Comparison of ENCODE assay signal across 15 cellular contexts in genomic region chr2:63345285-63345633, GRCh38.
A peak's percentile ranks its signal among the peaks of the same experiment; 100 is the strongest.
DNase-seq lines count a peak whose midpoint lies in the region; ATAC-seq and TF ChIP-seq lines count a peak whose summit lies in the region.
"Had no signal": no experiment of that assay in that cellular context is flagged by ENCODE, and none has a peak within 500 bp of the region (broad histone marks: within the 10 kb centered on the region; RNA-seq: fewer than 3 reads in every experiment).

No MANE protein-coding gene starts in this region.

- no peaks in the 10 kb centered on the region for H3F3A ChIP-seq in MM.1S (ENCODE audit: insufficient read depth, low read length)

- H3K56ac ChIP-seq in mesendoderm (ENCODE audit: low read length): peak overlapping the region; percentile 68

- H3K4ac ChIP-seq in mesendoderm (ENCODE audit: low read depth, low read length): no peak overlapping the region

- TF ChIP-seq CTCF in cardiac muscle cell (IDR thresholded peaks at IDR 0.05; ENCODE audit: low read depth, low read length): no peak
- TF ChIP-seq CTCF in right atrium auricular region (IDR thresholded peaks at IDR 0.05): no peak
- no peak for TF ChIP-seq CTCF in MM.1S (IDR thresholded peaks at IDR 0.05; ENCODE audit: low read length)
- no peak for TF ChIP-seq CTCF in gastrocnemius medialis (IDR thresholded peaks at IDR 0.05 in 4 of 5, conservative IDR thresholded peaks at IDR 0.05 in 1 of 5)

- H3K23ac ChIP-seq in mesendoderm (ENCODE audit: low read length): no peak overlapping the region

- no peak for TF ChIP-seq POLR2A in gastrocnemius medialis (IDR thresholded peaks at IDR 0.05)

- H3K27ac ChIP-seq in cardiac muscle cell (peak overlapping the region; percentile 23), right atrium auricular region (no peak overlapping the region), MM.1S (ENCODE audit: low read length) (peak overlapping the region; percentile 10; the same call in 1 of the 2 replicates), mesendoderm (ENCODE audit: low read depth, low read length) (no peak overlapping the region), gastrocnemius medialis (peak overlapping the region; percentile 33 to 60 (median 54))
- H3K27ac ChIP-seq: BLaER1 treated with 17β-estradiol and CSF1 and Interleukin-3, amounts not matched to agents 10 nM and 100 nM had no signal

- no peak overlapping the region for H2BK120ac ChIP-seq in mesendoderm (ENCODE audit: low read depth, low read length)

- no peak overlapping the region for H2AFZ ChIP-seq in MM.1S (ENCODE audit: low read length)
- H2AFZ ChIP-seq: GM23338 had no signal

- H3K4me2 ChIP-seq in MM.1S (ENCODE audit: low read depth, low read length) (no peak overlapping the region), mesendoderm (ENCODE audit: low read length) (no peak overlapping the region)
- H3K4me2 ChIP-seq: BLaER1 treated with 17β-estradiol and CSF1 and Interleukin-3, amounts not matched to agents 10 nM and 100 nM; GM23338 had no signal

- no peak overlapping the region for H3K9ac ChIP-seq in MM.1S (ENCODE audit: low read length)
- no peak overlapping the region for H3K9ac ChIP-seq in mesendoderm (ENCODE audit: low read length)
- H3K9ac ChIP-seq: BLaER1 treated with 17β-estradiol and CSF1 and Interleukin-3, amounts not matched to agents 10 nM and 100 nM had no signal

- H3K27me3 ChIP-seq in cardiac muscle cell: no peaks in the 10 kb centered on the region
- H3K27me3 ChIP-seq in right atrium auricular region: no peaks in the 10 kb centered on the region
- no peaks in the 10 kb centered on the region for H3K27me3 ChIP-seq in MM.1S (replicated peaks; ENCODE audit: insufficient read depth, low read length)
- H3K27me3 ChIP-seq in mesendoderm (ENCODE audit: insufficient read depth, low read length, poor library complexity): no peaks in the 10 kb centered on the region
- H3K27me3 ChIP-seq in gastrocnemius medialis: no peaks in the 10 kb centered on the region
- H3K27me3 ChIP-seq: BLaER1 treated with 17β-estradiol and CSF1 and Interleukin-3, amounts not matched to agents 10 nM and 100 nM had no signal

- no peak overlapping the region for H2BK15ac ChIP-seq in mesendoderm (replicated peaks; ENCODE audit: low read depth)

- H3K4me3 ChIP-seq in cardiac muscle cell: no peak overlapping the region
- no peak overlapping the region for H3K4me3 ChIP-seq in right atrium auricular region
- no peak overlapping the region for H3K4me3 ChIP-seq in MM.1S (ENCODE audit: low read length)
- no peak overlapping the region for H3K4me3 ChIP-seq in mesendoderm (ENCODE audit: low read length)
- H3K4me3 ChIP-seq in gastrocnemius medialis: no peak overlapping the region
- H3K4me3 ChIP-seq: BLaER1 treated with 17β-estradiol and CSF1 and Interleukin-3, amounts not matched to agents 10 nM and 100 nM; GM23338 had no signal

- peak overlapping the region; percentile 35 for H2BK5ac ChIP-seq in mesendoderm (ENCODE audit: low read length)

- H3K9me3 ChIP-seq in cardiac muscle cell (ENCODE audit: low read depth) (no peaks in the 10 kb centered on the region), right atrium auricular region (peaks cover 0 to 22% of the 10 kb centered on the region in 2 donors), MM.1S (replicated peaks; ENCODE audit: insufficient read depth, low read length) (no peaks in the 10 kb centered on the region), gastrocnemius medialis (peaks cover 0 to 6% (median 0%) of the 10 kb centered on the region in 3 donors)

- H3K79me2 ChIP-seq in MM.1S (ENCODE audit: low read length) (no peaks in the 10 kb centered on the region), mesendoderm (ENCODE audit: control insufficient read depth, insufficient read depth, low read length) (no peaks in the 10 kb centered on the region)

- no peak for DNase-seq in cardiac muscle cell (ENCODE audit: low read depth in 1 of 2, low spot score in 1 of 2)
- no peak for DNase-seq in right atrium auricular region (ENCODE audit: low spot score)
- peak; percentile 7 for DNase-seq in MM.1S
- DNase-seq in mesendoderm: peak; percentile 48
- DNase-seq in gastrocnemius medialis: peak in 1 of 2 donors; percentile 32
- no peak for DNase-seq in GDM1 (lab: John Stamatoyannopoulos, UW)
- DNase-seq in stimulated activated naive CD8-positive, alpha-beta T cell treated with anti-CD3 and anti-CD28 coated beads, Interleukin-15, Interleukin-2, amounts not matched to agents 100 U/mL and 50 U/mL, for 24 hours: no peak
- DNase-seq: ACHN; CD4-positive, CD25-positive, alpha-beta regulatory T cell; DMS53; H7 had no signal

- no peak overlapping the region for H3K18ac ChIP-seq in mesendoderm (ENCODE audit: low read length)

- H4K5ac ChIP-seq in mesendoderm (ENCODE audit: low read length): no peak overlapping the region

- no CpG with 5 or more reads among the region's 1 CpG for WGBS in mesendoderm (ENCODE audit: extremely low coverage, insufficient coverage, low lambda C conversion rate)

- no peak overlapping the region for H4K8ac ChIP-seq in mesendoderm (ENCODE audit: low read depth, low read length)

- H3K4me1 ChIP-seq in cardiac muscle cell (ENCODE audit: low read depth) (no peaks in the 10 kb centered on the region), right atrium auricular region (no peaks in the 10 kb centered on the region), MM.1S (ENCODE audit: low read length) (0 out of 2 replicates have a peak, but pooled peaks cover 6% of the 10 kb centered on the region), mesendoderm (ENCODE audit: control insufficient read depth, low read depth, low read length) (peaks cover 8% of the 10 kb centered on the region), gastrocnemius medialis (peaks cover 11 to 16% of the 10 kb centered on the region in 2 donors)
- H3K4me1 ChIP-seq: BLaER1 treated with 17β-estradiol and CSF1 and Interleukin-3, amounts not matched to agents 10 nM and 100 nM had no signal

- ATAC-seq in gastrocnemius medialis (peak; percentile 91 to 94), HG02870 (IDR thresholded peaks at IDR 0.05; ENCODE audit: unreplicated experiment) (no peak)
- no peak for ATAC-seq in stimulated activated naive CD8-positive, alpha-beta T cell treated with anti-CD3 and anti-CD28 coated beads, Interleukin-15, Interleukin-2, amounts not matched to agents 100 U/mL and 50 U/mL, for 24 hours
- ATAC-seq: GM23338, HepG2 had no signal

- intact Hi-C loops in gastrocnemius medialis (cut with DNase I; ENCODE audit: low total_unique reads): no loop called here

- no peak overlapping the region for H2AK5ac ChIP-seq in mesendoderm (ENCODE audit: low read length)

- no peaks in the 10 kb centered on the region for H4K20me1 ChIP-seq in MM.1S (ENCODE audit: insufficient read depth, low read length)
- H4K20me1 ChIP-seq: BLaER1 treated with 17β-estradiol and CSF1 and Interleukin-3, amounts not matched to agents 10 nM and 100 nM had no signal

- in situ Hi-C loops in gastrocnemius medialis (cut with MboI; ENCODE audit: low sequenced_read_pairs in 4 of 4): no loop called here

- H3K9me2 ChIP-seq in MM.1S (replicated peaks; ENCODE audit: insufficient read depth, low read length): no peaks in the 10 kb centered on the region

- no peaks in the 10 kb centered on the region for H3K79me1 ChIP-seq in mesendoderm (ENCODE audit: low read length)

- H3K36me3 ChIP-seq in cardiac muscle cell (no peaks in the 10 kb centered on the region), right atrium auricular region (no peaks in the 10 kb centered on the region), MM.1S (replicated peaks; ENCODE audit: insufficient read depth, low read length) (no peaks in the 10 kb centered on the region), mesendoderm (ENCODE audit: control insufficient read depth, insufficient read depth, low read length) (no peaks in the 10 kb centered on the region), gastrocnemius medialis (peaks cover 0 to 6% of the 10 kb centered on the region in 2 donors)

Comparison
In these comparisons a context has a peak if more than half of its experiments do, and no peak if none do; other contexts are left out.
1. H3K27ac ChIP-seq: peak in cardiac muscle cell (single experiment), MM.1S (single experiment) and gastrocnemius medialis (4 of 4); none in right atrium auricular region (0 of 2) and mesendoderm (single experiment).
2. DNase-seq: peak in MM.1S (single experiment) and mesendoderm (single experiment); none in cardiac muscle cell (0 of 2), right atrium auricular region (single experiment), GDM1 (single experiment) and stimulated activated naive CD8-positive, alpha-beta T cell treated with anti-CD3 and anti-CD28 coated beads, Interleukin-15, Interleukin-2, amounts not matched to agents 100 U/mL and 50 U/mL, for 24 hours (single experiment).
3. ATAC-seq: peak in gastrocnemius medialis (2 of 2); none in HG02870 (single experiment) and stimulated activated naive CD8-positive, alpha-beta T cell treated with anti-CD3 and anti-CD28 coated beads, Interleukin-15, Interleukin-2, amounts not matched to agents 100 U/mL and 50 U/mL, for 24 hours (single experiment).